In the genomic region with DNA sequence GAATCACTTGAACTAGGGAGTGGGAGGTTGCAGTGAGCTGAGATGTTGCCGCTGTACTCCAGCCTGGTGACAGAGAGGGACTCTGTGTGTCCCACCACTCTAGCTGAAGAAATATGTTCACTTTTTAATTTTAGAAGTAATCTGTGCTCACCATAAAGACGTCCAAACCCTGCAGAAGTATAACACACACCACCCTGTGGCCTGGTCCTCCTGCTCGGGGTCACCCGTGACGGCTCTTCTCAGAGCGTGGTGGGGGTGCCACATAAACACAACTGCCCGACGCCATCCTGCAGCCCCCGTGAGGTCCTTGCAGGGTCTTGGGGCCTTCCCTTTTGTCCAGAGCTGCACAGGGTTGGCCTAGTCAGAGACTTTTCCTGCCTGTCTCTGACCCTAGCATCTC, we compare ENCODE assay signal across 6 cellular contexts. TPM values are rescaled to one million over a fixed set of nuclear protein-coding genes. Genes with fewer than 3 reads are reported as not detected.
"Had no signal": no experiment of that assay in that cellular context is flagged by ENCODE, and none has a peak within 500 bp of the region (broad histone marks: within the 10 kb centered on the region; RNA-seq: fewer than 3 reads in every experiment).

No MANE protein-coding gene starts in this region.

- H3K27ac Mint-ChIP-seq: GM23338, H9 had no signal

- H3K4me1 Mint-ChIP-seq: GM23338 had no signal

- DNase-seq: H9, HCEC 1CT, IMR-90, KBM-7 had no signal

- H3K4me3 Mint-ChIP-seq: GM23338 had no signal

- H3K4me3 ChIP-seq: GM23338 had no signal

RNA-seq across cellular contexts. Expression of a gene that starts 42.1 kb away (rescaled TPM):
- total RNA-seq: H1 had no signal
